Comparison of ENCODE assay signal across 8 cellular contexts in genomic region chr13:51584731-51585191, GRCh38. TPM values are rescaled to one million over a fixed set of nuclear protein-coding genes. Genes with fewer than 3 reads are reported as not detected.
DNase-seq lines count a peak whose midpoint lies in the region; ATAC-seq and TF ChIP-seq lines count a peak whose summit lies in the region.

No MANE protein-coding gene starts in this region.

- peak; percentile 33 for ATAC-seq in GM18505 (IDR thresholded peaks at IDR 0.05; ENCODE audit: unreplicated experiment)
- peak; percentile 33 for ATAC-seq in HG02973 (IDR thresholded peaks at IDR 0.05; ENCODE audit: unreplicated experiment)
- peak; percentile 75 for ATAC-seq in stimulated activated memory B cell treated with anti-CD40 and anti-IgM and Interleukin-4, amounts not matched to agents 10 μg/mL and 1 μg/mL and 100 μg/mL, for 72 hours

- H3K27ac Mint-ChIP-seq in stimulated activated memory B cell treated with anti-CD40 and anti-IgM and Interleukin-4, amounts not matched to agents 10 μg/mL and 1 μg/mL and 100 μg/mL, for 72 hours = peak overlapping the region; percentile 89

- no peaks in the 10 kb centered on the region for H3K36me3 ChIP-seq in esophagus (ENCODE audit: control insufficient read depth in 2 of 2, insufficient read depth in 2 of 2, low read length in 1 of 2)

- H3K27ac ChIP-seq in 22Rv1 = peak overlapping the region; percentile 89
- peak overlapping the region; percentile 98 to 99 for H3K27ac ChIP-seq in esophagus (ENCODE audit: low read depth in 2 of 2, low read length in 1 of 2)

- no peak; the same call in 1 of the 2 replicates for TF ChIP-seq CTCF in 22Rv1 (IDR thresholded peaks at IDR 0.05)

- no peaks in the 10 kb centered on the region for H3K9me3 ChIP-seq in esophagus (ENCODE audit: control insufficient read depth in 2 of 2, insufficient read depth in 1 of 2, low read depth in 1 of 2, low read length in 1 of 2)

- H3K4me3 Mint-ChIP-seq in stimulated activated memory B cell treated with anti-CD40 and anti-IgM and Interleukin-4, amounts not matched to agents 10 μg/mL and 1 μg/mL and 100 μg/mL, for 72 hours = peak overlapping the region; percentile 91

- H3K4me3 ChIP-seq in esophagus (ENCODE audit: low read depth in 1 of 2, low read length in 2 of 2) = peak overlapping the region; percentile 82 to 85

- no peaks in the 10 kb centered on the region for H3K27me3 Mint-ChIP-seq in stimulated activated memory B cell treated with anti-CD40 and anti-IgM and Interleukin-4, amounts not matched to agents 10 μg/mL and 1 μg/mL and 100 μg/mL, for 72 hours

- 0% methylated on average over 43 of the region's 43 CpGs for WGBS in esophagus, 2 donors

- no peaks in the 10 kb centered on the region for H3K4me1 ChIP-seq in esophagus (ENCODE audit: control insufficient read depth in 2 of 2, insufficient read depth in 2 of 2, low read length in 1 of 2)

- no peak for TF ChIP-seq POLR2A in GM18505 (IDR thresholded peaks at IDR 0.05; ENCODE audit: borderline replicate concordance, extremely low read depth, insufficient read depth, insufficient read length)

- no peaks in the 10 kb centered on the region for H3K36me3 Mint-ChIP-seq in stimulated activated memory B cell treated with anti-CD40 and anti-IgM and Interleukin-4, amounts not matched to agents 10 μg/mL and 1 μg/mL and 100 μg/mL, for 72 hours

- peaks cover 43% of the 10 kb centered on the region for H3K4me1 Mint-ChIP-seq in stimulated activated memory B cell treated with anti-CD40 and anti-IgM and Interleukin-4, amounts not matched to agents 10 μg/mL and 1 μg/mL and 100 μg/mL, for 72 hours

- H3K27me3 ChIP-seq in esophagus (ENCODE audit: control insufficient read depth in 1 of 2, insufficient read depth in 2 of 2, low read length in 2 of 2) = no peaks in the 10 kb centered on the region

- DNase-seq in NCI-H345 (lab: John Stamatoyannopoulos, UW) (peak; percentile 46), activated T-cell treated with anti-CD3 and anti-CD28 coated beads for 24 hours (ENCODE audit: low read depth) (peak; percentile 52), myocyte (ENCODE audit: low read depth) (peak; percentile 59)

- H3K9me3 Mint-ChIP-seq in stimulated activated memory B cell treated with anti-CD40 and anti-IgM and Interleukin-4, amounts not matched to agents 10 μg/mL and 1 μg/mL and 100 μg/mL, for 72 hours = no peaks in the 10 kb centered on the region

RNA-seq across cellular contexts. Expression of gene WDFY2, which starts 0.5 kb away (rescaled TPM):
- 1 to 10 TPM; 5.4 to 6.9 TPM for polyA plus RNA-seq in esophagus
- 4.7 and 6.1 TPM in 2 replicates for total RNA-seq in myocyte
- 11.0 TPM for polyA plus RNA-seq in myocyte (2012)

Comparison
In these comparisons a context has a peak if more than half of its experiments do, and no peak if none do; other contexts are left out.
1. Peak in every context shown above with its lines: DNase-seq, ATAC-seq, H3K4me3 ChIP-seq and H3K27ac ChIP-seq.